Comparison of ENCODE assay signal across 24 cellular contexts in genomic region chr3:73883497-73883896, GRCh38.
DNase-seq lines count a peak whose midpoint lies in the region; ATAC-seq, FAIRE-seq and TF ChIP-seq lines count a peak whose summit lies in the region.
"Had no signal": no experiment of that assay in that cellular context is flagged by ENCODE, and none has a peak within 500 bp of the region (broad histone marks: within the 10 kb centered on the region; RNA-seq: fewer than 3 reads in every experiment).

No MANE protein-coding gene starts in this region.

- no peak overlapping the region for H3K4me3 ChIP-seq in HepG2 (replicated peaks in 1 of 3; ENCODE audit: insufficient read depth in 1 of 3, low read depth in 2 of 3, low read length in 3 of 3)
- no peak overlapping the region for H3K4me3 ChIP-seq in right lobe of liver
- no peak overlapping the region for H3K4me3 ChIP-seq in GM12878
- H3K4me3 ChIP-seq: BLaER1, GM23248 had no signal

- H3K27ac Mint-ChIP-seq in nephron progenitor cell, result no peak overlapping the region
- H3K27ac Mint-ChIP-seq: B cell; CD4-positive, CD25-positive, alpha-beta regulatory T cell; CD8-positive, alpha-beta T cell had no signal

- H3K9ac ChIP-seq in HepG2 (ENCODE audit: insufficient read depth, low read depth, low read length) (no peak overlapping the region), GM12878 (ENCODE audit: control insufficient read depth, insufficient read depth, low read length) (no peak overlapping the region)
- H3K9ac ChIP-seq: BLaER1, GM23248 had no signal

- no TSS peak for BruUV-seq in HepG2 (replicated peaks; lab: Mats Ljungman, UMichigan)
- no TSS peak for BruUV-seq in GM12878 (replicated peaks; lab: Mats Ljungman, UMichigan)

- RAD21 ChIA-PET in GM12878 (lab: Charles Lee; ENCODE audit: unreplicated experiment), result no interaction called here

- H3K36me3 Mint-ChIP-seq in nephron progenitor cell (ENCODE audit: low read depth), result peaks cover 4% of the 10 kb centered on the region
- H3K36me3 Mint-ChIP-seq: CD4-positive, CD25-positive, alpha-beta regulatory T cell; CD8-positive, alpha-beta T cell had no signal

- no peak overlapping the region for H2AFZ ChIP-seq in HepG2 (ENCODE audit: low read length)
- no peak overlapping the region for H2AFZ ChIP-seq in GM12878 (ENCODE audit: control insufficient read depth, low read depth, low read length)
- H2AFZ ChIP-seq: GM23248 had no signal

- TF ChIP-seq RAD21 in HepG2 (CRISPR knock-in tag; IDR thresholded peaks at IDR 0.05) (no peak), GM12878 (IDR thresholded peaks at IDR 0.05; ENCODE audit: insufficient read depth, low read depth, low read length) (no peak)

- H3K36me3 ChIP-seq in HepG2 (replicated peaks in 1 of 2; ENCODE audit: control insufficient read depth in 1 of 2, insufficient read depth in 2 of 2, low read length in 2 of 2) (no peaks in the 10 kb centered on the region), right lobe of liver (no peaks in the 10 kb centered on the region), GM12878 (ENCODE audit: control insufficient read depth in 2 of 2, insufficient read depth in 2 of 2, low read length in 1 of 2) (no peaks in the 10 kb centered on the region)
- H3K36me3 ChIP-seq: BLaER1 had no signal

- no peak for TF ChIP-seq CTCF in HepG2 (CRISPR knock-in tag; IDR thresholded peaks at IDR 0.05)
- no peak for TF ChIP-seq CTCF in right lobe of liver (IDR thresholded peaks at IDR 0.05)
- no peak for TF ChIP-seq CTCF in GM12878 (IDR thresholded peaks at IDR 0.05 in 2 of 3, conservative IDR thresholded peaks at IDR 0.05 in 1 of 3; ENCODE audit: control insufficient read depth in 2 of 3, extremely low read depth in 1 of 3, insufficient read depth in 1 of 3, low read depth in 3 of 3, low read length in 3 of 3)
- TF ChIP-seq CTCF in nephron progenitor cell (IDR thresholded peaks at IDR 0.05), result no peak

- H3K4me1 ChIP-seq in HepG2 (ENCODE audit: insufficient read depth, low read length), result no peaks in the 10 kb centered on the region
- H3K4me1 ChIP-seq in right lobe of liver, result no peaks in the 10 kb centered on the region
- no peaks in the 10 kb centered on the region for H3K4me1 ChIP-seq in GM12878 (ENCODE audit: control insufficient read depth, insufficient read depth, low read length)
- H3K4me1 ChIP-seq: BLaER1 had no signal

- CTCF ChIA-PET in HepG2 (lab: Yijun Ruan, JAX; ENCODE audit: low intra/inter-chr PET ratio, low total read pairs) (no interaction called here), GM12878 (lab: Yijun Ruan, JAX) (no interaction called here)

- POLR2A ChIA-PET in HepG2 (lab: Yijun Ruan, JAX) (no interaction called here), GM12878 (lab: Charles Lee) (no interaction called here)

- no peaks in the 10 kb centered on the region for H3K27me3 ChIP-seq in HepG2 (ENCODE audit: control insufficient read depth in 1 of 2, insufficient read depth in 2 of 2, low read length in 2 of 2)
- no peaks in the 10 kb centered on the region for H3K27me3 ChIP-seq in right lobe of liver
- H3K27me3 ChIP-seq in GM12878 (replicated peaks in 1 of 2; ENCODE audit: control insufficient read depth in 2 of 2, insufficient read depth in 2 of 2, low read length in 1 of 2), result no peaks in the 10 kb centered on the region
- H3K27me3 ChIP-seq: BLaER1 had no signal

- in situ Hi-C loops in HepG2 (cut with HindIII; ENCODE audit: extremely low pct_ligation_motif_present, low pct_unique_long_range_greater_than_20kb) (no loop called here), GM12878 (cut with MboI) (no loop called here)

- FAIRE-seq in HepG2 (lab: Jason Lieb, UNC), result no peak
- no peak for FAIRE-seq in GM12878 (lab: Jason Lieb, UNC)
- FAIRE-seq: A204.1, GM12892, GM19239 had no signal

- no peak overlapping the region for H3K27ac ChIP-seq in HepG2 (ENCODE audit: extremely low read length, insufficient read depth, low read length)
- no peak overlapping the region for H3K27ac ChIP-seq in right lobe of liver
- H3K27ac ChIP-seq in GM12878 (ENCODE audit: control insufficient read depth, insufficient read depth), result no peak overlapping the region
- H3K27ac ChIP-seq: 22Rv1, BLaER1, C4-2B, GM23248 had no signal

- H3K27me3 Mint-ChIP-seq in nephron progenitor cell (ENCODE audit: low read depth, poor library complexity), result no peaks in the 10 kb centered on the region
- H3K27me3 Mint-ChIP-seq: B cell had no signal

- H3K4me1 Mint-ChIP-seq in nephron progenitor cell, result peaks cover 5% of the 10 kb centered on the region
- H3K4me1 Mint-ChIP-seq: B cell; CD4-positive, CD25-positive, alpha-beta regulatory T cell had no signal

- DNase-seq in DMS53 (lab: John Stamatoyannopoulos, UW) (peak; percentile 0), DMS53 treated with DMSO at 0.1 percent for 48 hours (lab: John Stamatoyannopoulos, UW; ENCODE audit: unreplicated experiment) (no peak), HepG2 (ENCODE audit: low spot score) (no peak), right lobe of liver (no peak), GM12878 (ENCODE audit: low read depth, low spot score) (no peak), nephron progenitor cell (no peak), GOT3 (lab: John Stamatoyannopoulos, UW) (no peak), NCI-H748 (lab: John Stamatoyannopoulos, UW; ENCODE audit: unreplicated experiment) (no peak)
- DNase-seq: Caco-2; CD4-positive, CD25-positive, alpha-beta regulatory T cell; CD8-positive, alpha-beta T cell; DMS153; DMS79 treated with DMSO at 0.1 percent for 48 hours; GF-D8; GM23248; H7; HCEC 1CT had no signal

- no peak overlapping the region for H3K4me2 ChIP-seq in HepG2 (ENCODE audit: low read depth, low read length)
- no peak overlapping the region for H3K4me2 ChIP-seq in GM12878 (ENCODE audit: control insufficient read depth, insufficient read depth)
- H3K4me2 ChIP-seq: BLaER1 had no signal

- ATAC-seq in HepG2 (no peak), right lobe of liver (no peak), GM12878 (no peak)
- ATAC-seq: CD8-positive, alpha-beta T cell had no signal

- SMC1A ChIA-PET in GM12878 (lab: Charles Lee; ENCODE audit: uncharacterized antibody, unreplicated experiment), result no interaction called here

- intact Hi-C loops in HepG2 (cut with micrococcal nuclease; ENCODE audit: unreplicated experiment), result no loop called here
- intact Hi-C loops in right lobe of liver (cut with DNase I), result no loop called here
- intact Hi-C loops in GM12878 (cut with micrococcal nuclease; ENCODE audit: unreplicated experiment), result no loop called here

- TF ChIP-seq POLR2A in HepG2 (IDR thresholded peaks at IDR 0.05; ENCODE audit: insufficient read depth in 1 of 2, low read depth in 2 of 2, low read length in 2 of 2) (no peak), right lobe of liver (IDR thresholded peaks at IDR 0.05) (no peak), GM12878 (IDR thresholded peaks at IDR 0.05; ENCODE audit: low read depth, low read length) (no peak)

- H3K9me3 Mint-ChIP-seq in nephron progenitor cell, result peaks cover 18% of the 10 kb centered on the region

- H3K9me3 ChIP-seq in HepG2 (ENCODE audit: low read length) (no peaks in the 10 kb centered on the region), right lobe of liver (no peaks in the 10 kb centered on the region), GM12878 (replicated peaks; ENCODE audit: control insufficient read depth, insufficient read depth, low read length) (no peaks in the 10 kb centered on the region)
- H3K9me3 ChIP-seq: BLaER1, Caco-2 had no signal

- H4K20me1 ChIP-seq in HepG2 (ENCODE audit: insufficient read depth, low read length) (no peaks in the 10 kb centered on the region), GM12878 (ENCODE audit: control insufficient read depth, insufficient read depth) (no peaks in the 10 kb centered on the region)
- H4K20me1 ChIP-seq: BLaER1 had no signal

- no peak for TF ChIP-seq EP300 in HepG2 (IDR thresholded peaks at IDR 0.05; ENCODE audit: low read depth in 2 of 2, low read length in 2 of 2)
- no peak for TF ChIP-seq EP300 in HepG2 (CRISPR knock-in tag; IDR thresholded peaks at IDR 0.05; ENCODE audit: borderline replicate concordance)
- TF ChIP-seq EP300 in GM12878 (IDR thresholded peaks at IDR 0.05; ENCODE audit: borderline replicate concordance in 1 of 2, control insufficient read depth in 1 of 2, low read depth in 2 of 2, low read length in 2 of 2), result no peak

- no peak overlapping the region for H3K4me3 Mint-ChIP-seq in nephron progenitor cell
- H3K4me3 Mint-ChIP-seq: B cell; CD4-positive, CD25-positive, alpha-beta regulatory T cell; CD8-positive, alpha-beta T cell had no signal

- H3K79me2 ChIP-seq in HepG2 (ENCODE audit: insufficient read depth, low read length) (no peaks in the 10 kb centered on the region), GM12878 (ENCODE audit: control insufficient read depth, insufficient read depth, low read length) (no peaks in the 10 kb centered on the region)

TF ChIP-seq in HepG2, 621 proteins besides CTCF, POLR2A, EP300 and RAD21 (continues in another document):
- TF ChIP-seq, protein P1, sequence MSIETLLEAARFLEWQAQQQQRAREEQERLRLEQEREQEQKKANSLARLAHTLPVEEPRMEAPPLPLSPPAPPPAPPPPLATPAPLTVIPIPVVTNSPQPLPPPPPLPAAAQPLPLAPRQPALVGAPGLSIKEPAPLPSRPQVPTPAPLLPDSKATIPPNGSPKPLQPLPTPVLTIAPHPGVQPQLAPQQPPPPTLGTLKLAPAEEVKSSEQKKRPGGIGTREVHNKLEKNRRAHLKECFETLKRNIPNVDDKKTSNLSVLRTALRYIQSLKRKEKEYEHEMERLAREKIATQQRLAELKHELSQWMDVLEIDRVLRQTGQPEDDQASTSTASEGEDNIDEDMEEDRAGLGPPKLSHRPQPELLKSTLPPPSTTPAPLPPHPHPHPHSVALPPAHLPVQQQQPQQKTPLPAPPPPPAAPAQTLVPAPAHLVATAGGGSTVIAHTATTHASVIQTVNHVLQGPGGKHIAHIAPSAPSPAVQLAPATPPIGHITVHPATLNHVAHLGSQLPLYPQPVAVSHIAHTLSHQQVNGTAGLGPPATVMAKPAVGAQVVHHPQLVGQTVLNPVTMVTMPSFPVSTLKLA (IDR thresholded peaks at IDR 0.05), result no peak

TF ChIP-seq in GM12878, 131 proteins besides CTCF, POLR2A, EP300 and RAD21:
- no peak for TF ChIP-seq IKZF1 (conservative IDR thresholded peaks at IDR 0.05)
- TF ChIP-seq SIX5 (IDR thresholded peaks at IDR 0.05; ENCODE audit: low read depth, low read length, severe bottlenecking), result peak; percentile 21
